15 cellular contexts compared by ENCODE assay signal in the genomic region with DNA sequence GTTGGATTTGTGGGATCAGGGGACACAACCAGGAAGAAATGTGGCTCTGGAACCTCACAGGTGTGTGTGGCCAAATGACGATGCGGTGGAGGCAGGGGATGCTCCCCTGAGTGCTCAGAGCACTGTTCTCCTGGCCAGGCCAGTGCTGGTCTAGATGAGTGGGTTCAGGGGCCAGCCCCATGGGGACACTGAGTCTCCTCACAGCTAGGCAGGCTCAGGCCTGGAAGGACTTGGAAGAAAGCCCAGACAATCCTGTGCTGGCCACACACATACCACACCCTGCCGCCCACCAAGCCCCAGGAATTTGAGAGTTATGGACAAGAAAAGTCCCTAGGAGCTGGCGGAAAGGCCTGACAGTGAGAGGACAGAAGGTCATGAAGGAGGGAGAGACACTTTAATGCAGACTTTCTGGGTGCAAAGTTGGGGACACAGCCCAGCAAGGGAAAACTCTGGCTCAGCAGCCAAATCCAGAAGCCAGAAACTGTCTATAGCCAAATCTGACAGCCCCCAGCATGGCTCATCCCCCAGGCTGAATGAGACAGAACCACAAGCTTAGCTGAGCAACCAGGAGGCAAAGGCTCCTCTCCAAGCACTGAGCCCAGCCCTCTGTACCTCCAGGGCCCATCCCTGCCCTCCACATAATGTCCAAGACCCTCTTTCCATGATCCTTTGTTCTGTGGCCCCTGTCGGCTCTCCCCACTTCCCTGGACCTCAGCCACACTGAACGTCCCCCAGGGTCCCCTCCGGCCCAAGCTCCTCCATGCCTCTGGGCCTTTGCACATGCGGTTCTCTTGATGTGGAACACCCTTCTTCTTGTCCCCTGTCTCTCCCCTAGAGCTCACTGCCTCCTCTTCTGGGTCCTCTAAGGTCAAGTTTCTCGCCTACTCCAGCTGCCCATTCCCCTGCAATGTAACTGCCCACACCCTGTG.
DNase-seq lines count a peak whose midpoint lies in the region; ATAC-seq and FAIRE-seq lines count a peak whose summit lies in the region.
"Had no signal": no experiment of that assay in that cellular context is flagged by ENCODE, and none has a peak within 500 bp of the region (broad histone marks: within the 10 kb centered on the region; RNA-seq: fewer than 3 reads in every experiment).

No MANE protein-coding gene starts in this region.

- no peaks in the 10 kb centered on the region for H3K9me3 Mint-ChIP-seq in stimulated activated naive CD8-positive, alpha-beta T cell treated with anti-CD3 and anti-CD28 coated beads, Interleukin-15, amount 100 ng/mL, for 72 hours

- FAIRE-seq in urothelium cell line (lab: Jason Lieb, UNC), result no peak
- FAIRE-seq: A204.1 had no signal

- H3K27ac Mint-ChIP-seq in stimulated activated naive CD8-positive, alpha-beta T cell treated with anti-CD3 and anti-CD28 coated beads, Interleukin-15, amount 100 ng/mL, for 72 hours, result peak overlapping the region; percentile 47 to 60

- H3K4me3 Mint-ChIP-seq in stimulated activated naive CD8-positive, alpha-beta T cell treated with anti-CD3 and anti-CD28 coated beads, Interleukin-15, amount 100 ng/mL, for 72 hours, result no peak overlapping the region

- DNase-seq in stimulated activated naive CD8-positive, alpha-beta T cell treated with anti-CD3 and anti-CD28 coated beads, Interleukin-15, amount 100 ng/mL, for 72 hours, result no peak
- DNase-seq in stimulated activated naive CD8-positive, alpha-beta T cell treated with anti-CD3 and anti-CD28 coated beads, Interleukin-15, Interleukin-2, amounts not matched to agents 100 U/mL and 50 U/mL, for 24 hours, result no peak
- DNase-seq in amniotic stem cell (lab: John Stamatoyannopoulos, UW), result peak; percentile 14
- peak; percentile 7 for DNase-seq in iPS-NIHi7 (ENCODE audit: extremely low spot score)
- DNase-seq in urothelium cell line (ENCODE audit: low spot score), result peak; percentile 54
- no peak for DNase-seq in effector CD4-positive, alpha-beta T cell
- DNase-seq in NCI-H69 (lab: John Stamatoyannopoulos, UW), result no peak
- DNase-seq: activated CD8-positive, alpha-beta memory T cell treated with anti-CD3 and anti-CD28 coated beads, Interleukin-2, amount 50 U/mL, for 4 hours; DMS 273 treated with DMSO at 0.1 percent for 48 hours; NCI-H1694; NCI-H82; SHP77 treated with DMSO at 0.1 percent for 48 hours; stimulated activated CD4-positive, alpha-beta T cell treated with anti-CD3 and anti-CD28 coated beads, Interleukin-15, amount 100 ng/mL, for 24 hours had no signal

- H3K27me3 Mint-ChIP-seq in stimulated activated naive CD8-positive, alpha-beta T cell treated with anti-CD3 and anti-CD28 coated beads, Interleukin-15, amount 100 ng/mL, for 72 hours, result peaks cover 42% of the 10 kb centered on the region

- no peaks in the 10 kb centered on the region for H3K4me1 Mint-ChIP-seq in stimulated activated naive CD8-positive, alpha-beta T cell treated with anti-CD3 and anti-CD28 coated beads, Interleukin-15, amount 100 ng/mL, for 72 hours

- no peak for ATAC-seq in stimulated activated naive CD8-positive, alpha-beta T cell treated with anti-CD3 and anti-CD28 coated beads, Interleukin-15, amount 100 ng/mL, for 72 hours
- ATAC-seq in stimulated activated naive CD8-positive, alpha-beta T cell treated with anti-CD3 and anti-CD28 coated beads, Interleukin-15, Interleukin-2, amounts not matched to agents 100 U/mL and 50 U/mL, for 24 hours, result no peak
- ATAC-seq in GM21367 (IDR thresholded peaks at IDR 0.05; ENCODE audit: unreplicated experiment), result no peak

Comparison
In these comparisons a context has a peak if more than half of its experiments do, and no peak if none do; other contexts are left out.
1. DNase-seq: peak in amniotic stem cell (single experiment), iPS-NIHi7 (single experiment) and urothelium cell line (single experiment); none in stimulated activated naive CD8-positive, alpha-beta T cell treated with anti-CD3 and anti-CD28 coated beads, Interleukin-15, amount 100 ng/mL, for 72 hours (0 of 2), stimulated activated naive CD8-positive, alpha-beta T cell treated with anti-CD3 and anti-CD28 coated beads, Interleukin-15, Interleukin-2, amounts not matched to agents 100 U/mL and 50 U/mL, for 24 hours (single experiment), effector CD4-positive, alpha-beta T cell (single experiment) and NCI-H69 (single experiment).